In genomic region chr3:124559650-124560405, GRCh38 we compare ENCODE assay signal across 10 cellular contexts.
DNase-seq lines count a peak whose midpoint lies in the region; ATAC-seq and TF ChIP-seq lines count a peak whose summit lies in the region.
"Had no signal": no experiment of that assay in that cellular context is flagged by ENCODE, and none has a peak within 500 bp of the region (broad histone marks: within the 10 kb centered on the region; RNA-seq: fewer than 3 reads in every experiment).

No MANE protein-coding gene starts in this region.

- no peaks in the 10 kb centered on the region for H3K27me3 ChIP-seq in adrenal gland
- no peaks in the 10 kb centered on the region for H3K27me3 ChIP-seq in psoas muscle (ENCODE audit: insufficient read depth in 3 of 3, low read length in 2 of 3)
- no peaks in the 10 kb centered on the region for H3K27me3 ChIP-seq in aorta (ENCODE audit: control insufficient read depth in 1 of 2, insufficient read depth in 2 of 2, low read length in 1 of 2)
- H3K27me3 ChIP-seq: BLaER1 treated with 17β-estradiol and CSF1 and Interleukin-3, amounts not matched to agents 10 nM and 100 nM had no signal

- no peak for TF ChIP-seq POLR2A in adrenal gland (IDR thresholded peaks at IDR 0.05)

- H3K4me1 ChIP-seq in adrenal gland (replicated peaks in 1 of 2) (peaks cover 22 to 23% of the 10 kb centered on the region in 2 donors), psoas muscle (peaks cover 4% of the 10 kb centered on the region), aorta (ENCODE audit: control insufficient read depth in 1 of 2, insufficient read depth in 2 of 2, low read length in 2 of 2) (peaks cover 0 to 3% of the 10 kb centered on the region in 2 donors)
- H3K4me1 ChIP-seq: BLaER1 treated with 17β-estradiol and CSF1 and Interleukin-3, amounts not matched to agents 10 nM and 100 nM had no signal

- H3K9me3 ChIP-seq in adrenal gland (replicated peaks in 1 of 3) (no peaks in the 10 kb centered on the region), psoas muscle (no peaks in the 10 kb centered on the region), aorta (ENCODE audit: control insufficient read depth, low read length) (no peaks in the 10 kb centered on the region)
- H3K9me3 ChIP-seq: BLaER1 treated with 17β-estradiol and CSF1 and Interleukin-3, amounts not matched to agents 10 nM and 100 nM had no signal

- 17 to 22% (median 19%) methylated on average over 8 of the region's 8 CpGs for WGBS in adrenal gland, 4 donors
- 23 to 24% (median 23%) methylated on average over 8 of the region's 8 CpGs for WGBS in psoas muscle, 3 donors
- 25 to 32% methylated on average over 8 of the region's 8 CpGs for WGBS in aorta, 2 donors

- peak; percentile 75 to 89 (median 80) for TF ChIP-seq CTCF in adrenal gland (IDR thresholded peaks at IDR 0.05)
- TF ChIP-seq CTCF in psoas muscle (IDR thresholded peaks at IDR 0.05) = peak; percentile 86

- intact Hi-C loops in adrenal gland (cut with DNase I) (loop anchor here (5.0 to 10.0 kb wide), 2 partner anchors 65 to 208 kb away; no protein-coding TSS in a partner anchor), left cardiac atrium (cut with DNase I) (loop anchor here (5.0 to 10.0 kb wide), 3 partner anchors 205 to 545 kb away; no protein-coding TSS in a partner anchor), psoas muscle (cut with DNase I) (loop anchor here (2.0 to 10.0 kb wide), 5 partner anchors 67 to 545 kb away; no protein-coding TSS in a partner anchor), aorta (cut with DNase I) (no loop called here)

- H3K36me3 ChIP-seq in adrenal gland (replicated peaks in 1 of 2) (no peaks in the 10 kb centered on the region), psoas muscle (ENCODE audit: insufficient read depth in 1 of 2, low read depth in 1 of 2) (no peaks in the 10 kb centered on the region), aorta (ENCODE audit: control insufficient read depth in 1 of 2, insufficient read depth in 2 of 2, low read length in 1 of 2) (no peaks in the 10 kb centered on the region)
- H3K36me3 ChIP-seq: BLaER1 treated with 17β-estradiol and CSF1 and Interleukin-3, amounts not matched to agents 10 nM and 100 nM had no signal

- H3K27ac ChIP-seq in adrenal gland (peak overlapping the region in 3 of 5 donors; percentile 49 to 82 (median 70)), psoas muscle (no peak overlapping the region), aorta (ENCODE audit: low read depth in 1 of 2, low read length in 2 of 2) (peak overlapping the region in 1 of 2 donors; percentile 73)
- H3K27ac ChIP-seq: BLaER1 treated with 17β-estradiol and CSF1 and Interleukin-3, amounts not matched to agents 10 nM and 100 nM had no signal

- H3K4me3 ChIP-seq in adrenal gland (no peak overlapping the region), psoas muscle (no peak overlapping the region), aorta (ENCODE audit: low read length in 2 of 2) (no peak overlapping the region)
- H3K4me3 ChIP-seq: BLaER1 treated with 17β-estradiol and CSF1 and Interleukin-3, amounts not matched to agents 10 nM and 100 nM; skin epidermis had no signal

- peak; percentile 21 for DNase-seq in NK-92 treated with Interleukin-12 subunit alpha and Interleukin-12 subunit beta, amount 100 ng/mL, for 24 hours (lab: John Stamatoyannopoulos, UW)
- DNase-seq in NK-92 (lab: John Stamatoyannopoulos, UW; ENCODE audit: unreplicated experiment) (no peak), NCI-H1105 (lab: John Stamatoyannopoulos, UW) (peak; percentile 80), SW 1271 (lab: John Stamatoyannopoulos, UW) (peak; percentile 22 to 58), adrenal gland (peak; percentile 70 to 93 (median 83)), left cardiac atrium (peak; percentile 69), psoas muscle (peak; percentile 47 to 73), aorta (peak in 1 of 2 donors; percentile 70)

- ATAC-seq in left cardiac atrium (peak; percentile 81 to 84), psoas muscle (peak; percentile 75 to 90 (median 78)), aorta (ENCODE audit: low FRiP score) (peak; percentile 88)

Comparison
In these comparisons a context has a peak if more than half of its experiments do, and no peak if none do; other contexts are left out.
1. intact Hi-C loops: an anchor here in adrenal gland (5.0 to 10.0 kb wide), left cardiac atrium (5.0 to 10.0 kb wide) and psoas muscle (2.0 to 10.0 kb wide); none called in aorta.